ENCODE assay signal across 29 cellular contexts in genomic region chr22:21708960-21709359, GRCh38. TPM values are rescaled to one million over a fixed set of nuclear protein-coding genes. Genes with fewer than 3 reads are reported as not detected.
"Had no signal": no experiment of that assay in that cellular context is flagged by ENCODE, and none has a peak within 500 bp of the region (broad histone marks: within the 10 kb centered on the region; RNA-seq: fewer than 3 reads in every experiment).

No MANE protein-coding gene starts in this region.

- H3K9me3 Mint-ChIP-seq: activated B cell treated with CpG ODN at 0.5 μM for 24 hours; activated naive CD4-positive, alpha-beta T cell treated with anti-CD3 and anti-CD28 coated beads, Interleukin-2, amount 10 ng/mL, durations not matched to agents 7 days and 5 days; activated naive CD4-positive, alpha-beta T cell treated with anti-CD3 and anti-CD28 coated beads, Interleukin-2, amount 50 U/mL, for 72 hours; activated naive CD8-positive, alpha-beta T cell treated with anti-CD3 and anti-CD28 coated beads, Interleukin-2, amount 10 ng/mL, durations not matched to agents 7 days and 5 days; activated T-cell treated with anti-CD3 and anti-CD28 coated beads, Interleukin-2, amount 50 U/mL, for 72 hours; brain; endodermal cell had no signal

- DNase-seq: activated B cell treated with CpG ODN at 0.5 μM for 24 hours; activated CD4-positive, alpha-beta T cell treated with anti-CD3 and anti-CD28 coated beads for 48 hours; activated CD4-positive, alpha-beta T cell treated with anti-CD3 and anti-CD28 coated beads, Interleukin-2, amount 50 U/mL, for 1 hour; activated CD4-positive, alpha-beta T cell treated with anti-CD3 and anti-CD28 coated beads, Interleukin-2, amount 50 U/mL, for 48 hours; activated CD8-positive, alpha-beta memory T cell treated with anti-CD3 and anti-CD28 coated beads, Interleukin-2, amount 10 ng/mL, durations not matched to agents 7 days and 5 days; activated CD8-positive, alpha-beta memory T cell treated with anti-CD3 and anti-CD28 coated beads, Interleukin-2, amount 50 U/mL, for 4 hours; activated CD8-positive, alpha-beta T cell treated with anti-CD3 and anti-CD28 coated beads, Interleukin-2, amount 10 ng/mL, durations not matched to agents 7 days and 5 days; activated gamma-delta T cell; activated naive CD4-positive, alpha-beta T cell; activated naive CD4-positive, alpha-beta T cell treated with anti-CD3 and anti-CD28 coated beads, Interleukin-2, amount 10 ng/mL, durations not matched to agents 7 days and 5 days; activated naive CD8-positive, alpha-beta T cell treated with anti-CD3 and anti-CD28 coated beads, Interleukin-2, amount 10 ng/mL, durations not matched to agents 7 days and 5 days; activated T-cell treated with anti-CD3 and anti-CD28 coated beads, Interleukin-2, amount 50 U/mL, for 1 hour; activated T-cell treated with anti-CD3 and anti-CD28 coated beads, Interleukin-2, amount 50 U/mL, for 72 hours; central memory CD4-positive, alpha-beta T cell; cerebellar nuclear complex; colonic mucosa; effector CD8-positive, alpha-beta T cell; endodermal cell; foreskin keratinocyte; gastrocnemius medialis; heart left ventricle; T-helper 2 cell had no signal

- H3K9me3 ChIP-seq: ascending aorta, breast epithelium, colonic mucosa, esophagus muscularis mucosa, gastrocnemius medialis, heart left ventricle had no signal

- H3K36me3 Mint-ChIP-seq: activated naive CD4-positive, alpha-beta T cell treated with anti-CD3 and anti-CD28 coated beads, Interleukin-2, amount 10 ng/mL, durations not matched to agents 7 days and 5 days; activated naive CD4-positive, alpha-beta T cell treated with anti-CD3 and anti-CD28 coated beads, Interleukin-2, amount 50 U/mL, for 72 hours; activated naive CD8-positive, alpha-beta T cell treated with anti-CD3 and anti-CD28 coated beads, Interleukin-2, amount 10 ng/mL, durations not matched to agents 7 days and 5 days had no signal

- H3K4me3 ChIP-seq: ascending aorta, breast epithelium, cardiac muscle cell, colonic mucosa, esophagus muscularis mucosa, gastrocnemius medialis, heart left ventricle had no signal

- ATAC-seq: activated CD4-positive, CD25-positive, alpha-beta regulatory T cell treated with anti-CD3 and anti-CD28 coated beads, Interleukin-2, amount 50 U/mL, for 24 hours; activated CD8-positive, alpha-beta memory T cell treated with anti-CD3 and anti-CD28 coated beads, Interleukin-2, amount 10 ng/mL, durations not matched to agents 7 days and 5 days; activated CD8-positive, alpha-beta T cell treated with anti-CD3 and anti-CD28 coated beads, Interleukin-2, amount 10 ng/mL, durations not matched to agents 7 days and 5 days; activated naive CD4-positive, alpha-beta T cell treated with anti-CD3 and anti-CD28 coated beads, Interleukin-2, amount 50 U/mL, for 72 hours; activated T-cell treated with anti-CD3 and anti-CD28 coated beads, Interleukin-2, amount 50 U/mL, for 72 hours; foreskin keratinocyte; gastrocnemius medialis; heart left ventricle had no signal

- H3K27ac Mint-ChIP-seq: activated B cell treated with CpG ODN at 0.5 μM for 24 hours; activated CD8-positive, alpha-beta memory T cell treated with anti-CD3 and anti-CD28 coated beads, Interleukin-2, amount 10 ng/mL, durations not matched to agents 7 days and 5 days; activated CD8-positive, alpha-beta T cell treated with anti-CD3 and anti-CD28 coated beads, Interleukin-2, amount 10 ng/mL, durations not matched to agents 7 days and 5 days; activated naive CD4-positive, alpha-beta T cell treated with anti-CD3 and anti-CD28 coated beads, Interleukin-2, amount 10 ng/mL, durations not matched to agents 7 days and 5 days; activated naive CD4-positive, alpha-beta T cell treated with anti-CD3 and anti-CD28 coated beads, Interleukin-2, amount 50 U/mL, for 72 hours; activated naive CD8-positive, alpha-beta T cell treated with anti-CD3 and anti-CD28 coated beads, Interleukin-2, amount 10 ng/mL, durations not matched to agents 7 days and 5 days; activated T-cell treated with anti-CD3 and anti-CD28 coated beads, Interleukin-2, amount 50 U/mL, for 72 hours; endodermal cell had no signal

- H3K27me3 Mint-ChIP-seq: activated B cell treated with CpG ODN at 0.5 μM for 24 hours; activated CD8-positive, alpha-beta memory T cell treated with anti-CD3 and anti-CD28 coated beads, Interleukin-2, amount 10 ng/mL, durations not matched to agents 7 days and 5 days; activated naive CD8-positive, alpha-beta T cell treated with anti-CD3 and anti-CD28 coated beads, Interleukin-2, amount 10 ng/mL, durations not matched to agents 7 days and 5 days; brain had no signal

- H3K36me3 ChIP-seq: breast epithelium, cardiac muscle cell, colonic mucosa had no signal

- H3K27me3 ChIP-seq: ascending aorta, breast epithelium, cardiac muscle cell, colonic mucosa, esophagus muscularis mucosa, foreskin keratinocyte, gastrocnemius medialis, heart left ventricle had no signal

- H3K27ac ChIP-seq: ascending aorta, breast epithelium, cardiac muscle cell, colonic mucosa, esophagus muscularis mucosa, foreskin keratinocyte, heart left ventricle had no signal

- H3K4me3 Mint-ChIP-seq: activated B cell treated with CpG ODN at 0.5 μM for 24 hours; activated CD8-positive, alpha-beta memory T cell treated with anti-CD3 and anti-CD28 coated beads, Interleukin-2, amount 10 ng/mL, durations not matched to agents 7 days and 5 days; activated CD8-positive, alpha-beta T cell treated with anti-CD3 and anti-CD28 coated beads, Interleukin-2, amount 10 ng/mL, durations not matched to agents 7 days and 5 days; activated naive CD4-positive, alpha-beta T cell treated with anti-CD3 and anti-CD28 coated beads, Interleukin-2, amount 10 ng/mL, durations not matched to agents 7 days and 5 days; activated naive CD8-positive, alpha-beta T cell treated with anti-CD3 and anti-CD28 coated beads, Interleukin-2, amount 10 ng/mL, durations not matched to agents 7 days and 5 days; activated T-cell treated with anti-CD3 and anti-CD28 coated beads, Interleukin-2, amount 50 U/mL, for 72 hours; brain; endodermal cell had no signal

- H3K4me1 ChIP-seq: ascending aorta, breast epithelium, colonic mucosa, foreskin keratinocyte had no signal

RNA-seq across cellular contexts. Expression of gene YPEL1, which starts 26.6 kb away (rescaled TPM):
- total RNA-seq: foreskin keratinocyte had no signal
